ENCODE assay signal across 9 cellular contexts in genomic region chr12:49296034-49296835, GRCh38. TPM values are rescaled to one million over a fixed set of nuclear protein-coding genes. Genes with fewer than 3 reads are reported as not detected.
A peak's percentile ranks its signal among the peaks of the same experiment; 100 is the strongest.
DNase-seq lines count a peak whose midpoint lies in the region; ATAC-seq and TF ChIP-seq lines count a peak whose summit lies in the region.
"Had no signal": no experiment of that assay in that cellular context is flagged by ENCODE, and none has a peak within 500 bp of the region (broad histone marks: within the 10 kb centered on the region; RNA-seq: fewer than 3 reads in every experiment).

No MANE protein-coding gene starts in this region.

- no peak for TF ChIP-seq POLR2A in heart left ventricle (IDR thresholded peaks at IDR 0.05)

- H3K4me1 ChIP-seq in heart left ventricle, result peaks cover 0 to 37% (median 18%) of the 10 kb centered on the region in 12 donors

- DNase-seq in NCI-H2107 treated with DMSO at 0.1 percent for 48 hours (lab: John Stamatoyannopoulos, UW; ENCODE audit: unreplicated experiment) (peak; percentile 33), NCI-H2107 (lab: John Stamatoyannopoulos, UW) (no peak), OCI-M1 (lab: John Stamatoyannopoulos, UW) (peak; percentile 17), activated gamma-delta T cell treated with Interleukin-2 at 50 U/mL for 16 hours (peak; percentile 55), heart left ventricle (peak in 2 of 5 donors; percentile 25 to 73), middle frontal gyrus (ENCODE audit: extremely low spot score, low spot score) (no peak)
- peak; percentile 78 for DNase-seq in stimulated activated CD4-positive, alpha-beta T cell treated with anti-CD3 and anti-CD28 coated beads, Interleukin-15, amount 100 ng/mL, for 24 hours
- DNase-seq: DND-41 had no signal

- no peak overlapping the region for H3K27ac ChIP-seq in heart left ventricle

- peak in 1 of 4 donors; percentile 38 for ATAC-seq in heart left ventricle
- ATAC-seq in GM19397 (IDR thresholded peaks at IDR 0.05; ENCODE audit: unreplicated experiment), result no peak

- H3K4me3 ChIP-seq in heart left ventricle, result peak overlapping the region in 3 of 12 donors; percentile 22 to 37 (median 23)

- WGBS in heart left ventricle, 4 donors, result 10 to 18% (median 16%) methylated on average over 25 to 54 of the region's 54 CpGs

- no peaks in the 10 kb centered on the region for H3K36me3 ChIP-seq in heart left ventricle

- TF ChIP-seq CTCF in heart left ventricle (IDR thresholded peaks at IDR 0.05), result peak; percentile 38 to 66 (median 58)

- intact Hi-C loops in heart left ventricle (cut with DNase I), result no loop called here

- no peaks in the 10 kb centered on the region for H3K9me3 ChIP-seq in heart left ventricle

- peaks cover 33 to 65% (median 52%) of the 10 kb centered on the region in 9 donors for H3K27me3 ChIP-seq in heart left ventricle

RNA-seq across cellular contexts. Expression of gene PRPH, which starts 1.3 kb away (rescaled TPM):
- total RNA-seq in heart left ventricle, result under 1 TPM in 4 of 9 donors, not detected in 5; 0.36 to 0.70 (median 0.54) TPM
- polyA plus RNA-seq in heart left ventricle, result under 1 TPM; 0.11 to 0.27 TPM

RNA-seq across cellular contexts. Expression of gene TROAP, which starts 26.8 kb away (rescaled TPM):
- 1 to 10 TPM in 2 of 9 donors, under 1 TPM in 4, not detected in 3; 0.33 to 6.4 (median 0.85) TPM for total RNA-seq in heart left ventricle
- under 1 TPM in 1 of 2 donors, not detected in 1; 0.11 TPM for polyA plus RNA-seq in heart left ventricle

RNA-seq across cellular contexts. Expression of gene TUBA1C, which starts 31.4 kb away (rescaled TPM):
- total RNA-seq in heart left ventricle, result 100 to 1,000 TPM in 2 of 9 donors, 10 to 100 TPM in 7; 35.2 to 298 (median 68.8) TPM
- polyA plus RNA-seq in heart left ventricle, result 100 to 1,000 TPM in 1 of 2 donors, 10 to 100 TPM in 1; 45.3 to 554 TPM

RNA-seq across cellular contexts. Expression of gene C1QL4, which starts 40.8 kb away (rescaled TPM):
- total RNA-seq in heart left ventricle, result not detected
- not detected for polyA plus RNA-seq in heart left ventricle

RNA-seq across cellular contexts. Expression of gene DNAJC22, which starts 50.5 kb away (rescaled TPM):
- total RNA-seq in heart left ventricle, result 1 to 10 TPM in 1 of 9 donors, under 1 TPM in 5, not detected in 3; 0.08 to 4.4 (median 0.53) TPM
- under 1 TPM in 1 of 2 donors, not detected in 1; 0.11 TPM for polyA plus RNA-seq in heart left ventricle

Comparison
In these comparisons a context has a peak if more than half of its experiments do, and no peak if none do; other contexts are left out.
1. DNase-seq: peak in NCI-H2107 treated with DMSO at 0.1 percent for 48 hours (single experiment), OCI-M1 (single experiment), activated gamma-delta T cell treated with Interleukin-2 at 50 U/mL for 16 hours (single experiment) and stimulated activated CD4-positive, alpha-beta T cell treated with anti-CD3 and anti-CD28 coated beads, Interleukin-15, amount 100 ng/mL, for 24 hours (single experiment); none in NCI-H2107 (single experiment) and middle frontal gyrus (single experiment).